1 cellular context compared by ENCODE assay signal in the genomic region with DNA sequence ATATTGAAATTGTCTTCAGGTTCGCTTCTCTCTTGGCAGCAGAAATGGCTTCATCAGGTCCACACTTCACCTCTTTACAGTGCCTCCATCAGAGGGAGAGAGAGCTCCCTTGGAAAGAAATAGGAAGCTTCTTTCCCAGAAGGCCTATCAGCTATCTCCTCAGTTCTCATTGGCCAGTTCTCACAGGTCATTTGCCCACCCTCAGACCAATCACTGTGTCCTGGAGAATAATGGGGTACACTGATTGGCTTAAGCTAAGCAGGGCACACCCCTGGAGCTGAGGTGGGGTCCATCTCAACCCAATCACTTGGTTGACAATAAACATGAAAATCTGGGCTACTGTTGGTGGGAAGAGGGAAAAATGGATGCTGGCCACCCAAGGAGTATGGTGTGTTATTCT.
TF ChIP-seq lines count a peak whose summit lies in the region.

No MANE protein-coding gene starts in this region.

TF ChIP-seq in HCT116, 20 proteins besides CTCF, POLR2A, EP300 and RAD21 (continued from another document):
- TF ChIP-seq EGR1 (IDR thresholded peaks at IDR 0.05; ENCODE audit: low read depth): no peak
- no peak for TF ChIP-seq JUND (IDR thresholded peaks at IDR 0.05)
- no peak for TF ChIP-seq CBX3 (IDR thresholded peaks at IDR 0.05; ENCODE audit: low read depth)
- TF ChIP-seq, protein P1, sequence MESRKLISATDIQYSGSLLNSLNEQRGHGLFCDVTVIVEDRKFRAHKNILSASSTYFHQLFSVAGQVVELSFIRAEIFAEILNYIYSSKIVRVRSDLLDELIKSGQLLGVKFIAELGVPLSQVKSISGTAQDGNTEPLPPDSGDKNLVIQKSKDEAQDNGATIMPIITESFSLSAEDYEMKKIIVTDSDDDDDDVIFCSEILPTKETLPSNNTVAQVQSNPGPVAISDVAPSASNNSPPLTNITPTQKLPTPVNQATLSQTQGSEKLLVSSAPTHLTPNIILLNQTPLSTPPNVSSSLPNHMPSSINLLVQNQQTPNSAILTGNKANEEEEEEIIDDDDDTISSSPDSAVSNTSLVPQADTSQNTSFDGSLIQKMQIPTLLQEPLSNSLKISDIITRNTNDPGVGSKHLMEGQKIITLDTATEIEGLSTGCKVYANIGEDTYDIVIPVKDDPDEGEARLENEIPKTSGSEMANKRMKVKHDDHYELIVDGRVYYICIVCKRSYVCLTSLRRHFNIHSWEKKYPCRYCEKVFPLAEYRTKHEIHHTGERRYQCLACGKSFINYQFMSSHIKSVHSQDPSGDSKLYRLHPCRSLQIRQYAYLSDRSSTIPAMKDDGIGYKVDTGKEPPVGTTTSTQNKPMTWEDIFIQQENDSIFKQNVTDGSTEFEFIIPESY (IDR thresholded peaks at IDR 0.05; ENCODE audit: extremely low read depth, insufficient replicate concordance, low read length): no peak
- no peak for TF ChIP-seq ZNF274 (IDR thresholded peaks at IDR 0.05; ENCODE audit: low read depth, low read length)
- no peak for TF ChIP-seq EZH2phosphoT487 (IDR thresholded peaks at IDR 0.05; ENCODE audit: borderline replicate concordance)
- TF ChIP-seq YY1 (IDR thresholded peaks at IDR 0.05; ENCODE audit: extremely low read depth, insufficient replicate concordance, low read depth, low read length): no peak
- no peak for TF ChIP-seq FOSL1 (IDR thresholded peaks at IDR 0.05; ENCODE audit: low read depth)
- TF ChIP-seq SRF (IDR thresholded peaks at IDR 0.05; ENCODE audit: low read depth): no peak
- no peak for TF ChIP-seq POLR2AphosphoS5 (IDR thresholded peaks at IDR 0.05; ENCODE audit: low read depth, low read length)
